In the genomic region with DNA sequence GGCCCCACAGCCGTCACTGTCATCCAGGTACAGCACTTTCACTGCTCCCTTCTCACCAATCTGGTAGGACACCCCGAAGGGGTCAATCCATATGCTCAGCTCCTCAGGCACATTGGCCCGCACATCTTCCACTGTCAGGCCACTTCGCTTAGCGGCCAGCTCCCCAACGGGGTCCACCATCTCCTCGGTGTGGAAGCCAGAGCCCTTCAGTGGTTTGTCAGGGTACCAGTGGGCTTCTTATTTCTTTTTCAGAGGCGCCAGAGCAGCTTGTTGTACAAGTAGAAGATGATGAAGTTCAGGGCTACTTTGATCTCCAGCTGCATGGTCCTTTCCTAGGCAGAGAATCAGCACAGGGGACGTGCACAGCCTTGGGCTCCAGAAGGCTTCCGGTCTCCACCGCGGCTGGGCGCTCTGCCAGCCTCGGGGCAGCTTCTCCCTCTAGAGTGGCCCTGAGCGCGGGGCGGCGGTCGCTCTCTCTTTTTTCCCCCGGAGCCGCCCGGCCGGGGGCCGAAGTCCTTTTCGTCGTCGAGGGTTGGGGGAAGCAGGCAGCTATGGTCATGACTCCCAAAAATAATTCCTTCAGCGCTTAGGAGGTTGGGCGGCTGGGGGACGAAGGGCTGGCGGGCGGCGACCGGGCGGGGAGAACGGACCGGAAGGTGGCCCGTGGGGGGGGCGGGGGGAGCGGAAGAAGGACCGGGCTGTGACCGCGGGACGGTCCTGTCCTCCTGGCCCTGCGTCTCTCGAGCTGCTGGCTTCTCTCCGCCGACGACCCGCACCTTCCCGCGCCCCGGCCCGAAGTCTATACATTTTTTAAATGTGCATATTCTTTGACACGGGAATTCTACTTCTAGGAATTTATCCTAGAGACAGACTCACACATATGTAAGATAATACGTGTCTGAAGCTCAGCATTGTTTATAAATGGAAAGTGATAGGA, we compare ENCODE assay signal across 8 cellular contexts. TPM values are rescaled to one million over a fixed set of nuclear protein-coding genes. Genes with fewer than 3 reads are reported as not detected.
DNase-seq lines count a peak whose midpoint lies in the region; ATAC-seq and TF ChIP-seq lines count a peak whose summit lies in the region.

No MANE protein-coding gene starts in this region.

- H3K9me3 Mint-ChIP-seq in MCF 10A (ENCODE audit: unreplicated experiment): no peaks in the 10 kb centered on the region

- POLR2A ChIA-PET in MCF 10A (lab: Yijun Ruan, JAX): interaction anchor here (0.5 to 3.3 kb wide), 16 partner anchors 8 to 302 kb away, joined by 3 to 25 read pairs (median 5); a partner anchor contains a TSS

- DNase-seq in Caki2 (ENCODE audit: low read depth) (peak; percentile 73), HPDE6-E6E7 (ENCODE audit: extremely low spot score) (peak; percentile 33), OCI-M1 (lab: John Stamatoyannopoulos, UW) (peak; percentile 92), MCF 10A (ENCODE audit: unreplicated experiment) (peak; percentile 58), sciatic nerve (ENCODE audit: low spot score) (peak; percentile 81), T-helper 9 cell (no peak)

- TF ChIP-seq POLR2A in GM19099 (IDR thresholded peaks at IDR 0.05; ENCODE audit: extremely low read depth, insufficient read length, low read depth): peak; percentile 69

- peak overlapping the region; percentile 76 for H3K27ac Mint-ChIP-seq in MCF 10A (ENCODE audit: low read depth, unreplicated experiment)

- H3K9me3 ChIP-seq in iPS-20b (ENCODE audit: insufficient read depth, low read depth, low read length): no peaks in the 10 kb centered on the region

- peak overlapping the region; percentile 77 for H3K4me3 ChIP-seq in iPS-20b (ENCODE audit: low read length)

- peaks cover 6% of the 10 kb centered on the region for H3K4me1 Mint-ChIP-seq in MCF 10A (ENCODE audit: insufficient read depth, unreplicated experiment)

- peak; percentile 95 for ATAC-seq in sciatic nerve

- H3K36me3 Mint-ChIP-seq in MCF 10A (ENCODE audit: insufficient read depth, unreplicated experiment): no peaks in the 10 kb centered on the region

- no peak overlapping the region for H3K27ac ChIP-seq in iPS-20b (ENCODE audit: low read length)

- peaks cover 3% of the 10 kb centered on the region; the same call in 1 of the 2 replicates for H3K4me1 ChIP-seq in iPS-20b (ENCODE audit: insufficient read depth, low read length)

- no peak for TF ChIP-seq CTCF in MCF 10A (IDR thresholded peaks at IDR 0.05; ENCODE audit: unreplicated experiment)

- intact Hi-C loops in MCF 10A (cut with micrococcal nuclease) (loop anchor here (5.0 to 10.0 kb wide), 2 partner anchors 369 to 404 kb away; a partner anchor contains a TSS), sciatic nerve (cut with DNase I) (no loop called here)

- peak overlapping the region; percentile 56; the same call in 1 of the 2 replicates for H3K9ac ChIP-seq in iPS-20b (ENCODE audit: low read depth, low read length)

- peaks cover 93% of the 10 kb centered on the region for H3K27me3 ChIP-seq in iPS-20b (ENCODE audit: insufficient read depth, low read length)

- in situ Hi-C loops in Caki2 (cut with HindIII; ENCODE audit: low pct_unique_long_range_greater_than_20kb, low sequenced_read_pairs): no loop called here

- TSS peak; percentile 79 for BruUV-seq in MCF 10A (replicated peaks; lab: Mats Ljungman, UMichigan)

- H3K27me3 Mint-ChIP-seq in MCF 10A (ENCODE audit: insufficient read depth, unreplicated experiment): no peaks in the 10 kb centered on the region

- H3K4me3 Mint-ChIP-seq in MCF 10A (ENCODE audit: unreplicated experiment): peak overlapping the region; percentile 78

- H3K36me3 ChIP-seq in iPS-20b (ENCODE audit: insufficient read depth, low read depth, low read length): no peaks in the 10 kb centered on the region

- CTCF ChIA-PET in MCF 10A (lab: Yijun Ruan, JAX): interaction anchor here (0.6 to 2.1 kb wide), 2 partner anchors 138 to 385 kb away, joined by 3 to 5 read pairs; no protein-coding TSS in a partner anchor

RNA-seq across cellular contexts. Expression of a gene that starts 6.5 kb away (rescaled TPM):
- 11.3 and 17.1 TPM in 2 replicates for total RNA-seq in Caki2 (2014; rRNA removed; shearing (Covaris generic); ENCODE audit: low replicate concordance)
- total RNA-seq in MCF 10A (2022) (13.7 and 15.6 TPM in 2 replicates), sciatic nerve (17.3 TPM)

RNA-seq across cellular contexts. Expression of a gene that starts 33.5 kb away (rescaled TPM):
- 6.6 and 16.9 TPM in 2 replicates for total RNA-seq in Caki2 (2014; rRNA removed; shearing (Covaris generic); ENCODE audit: low replicate concordance)
- total RNA-seq in MCF 10A (2022) (3.3 and 4.8 TPM in 2 replicates), sciatic nerve (5.4 TPM)

RNA-seq across cellular contexts. Expression of a gene that starts 40.5 kb away (rescaled TPM):
- total RNA-seq in Caki2 (2014; rRNA removed; shearing (Covaris generic); ENCODE audit: low replicate concordance): not detected in 2 replicates
- total RNA-seq in MCF 10A (2022): not detected in 2 replicates
- total RNA-seq in sciatic nerve: 2.9 TPM

RNA-seq across cellular contexts. Expression of a gene that starts 48.4 kb away (rescaled TPM):
- 20.0 and 29.9 TPM in 2 replicates for total RNA-seq in Caki2 (2014; rRNA removed; shearing (Covaris generic); ENCODE audit: low replicate concordance)
- total RNA-seq in MCF 10A (2022) (11.3 and 13.1 TPM in 2 replicates), sciatic nerve (19.3 TPM)
